In genomic region chr14:75591987-75592575, GRCh38 we compare ENCODE assay signal across 2 cellular contexts.
A peak's percentile ranks its signal among the peaks of the same experiment; 100 is the strongest.
TF ChIP-seq lines count a peak whose summit lies in the region.

No MANE protein-coding gene starts in this region.

TF ChIP-seq in HepG2, 621 proteins besides CTCF, POLR2A, EP300 and RAD21:
- TF ChIP-seq ZNF275 (CRISPR knock-in tag; IDR thresholded peaks at IDR 0.05; ENCODE audit: borderline replicate concordance) = no peak
- no peak for TF ChIP-seq FOXA3 (CRISPR knock-in tag; IDR thresholded peaks at IDR 0.05)
- TF ChIP-seq TCF7L2 (IDR thresholded peaks at IDR 0.05; ENCODE audit: low read depth, low read length) = no peak
- no peak for TF ChIP-seq SOX13 (IDR thresholded peaks at IDR 0.05)
- TF ChIP-seq SOX13 (CRISPR knock-in tag; conservative IDR thresholded peaks at IDR 0.05 in 1 of 2, IDR thresholded peaks at IDR 0.05 in 1 of 2) = no peak
- TF ChIP-seq ZNF782 (CRISPR knock-in tag; IDR thresholded peaks at IDR 0.05; ENCODE audit: borderline replicate concordance) = no peak
- peak; percentile 53; the same call in 1 of the 2 replicates for TF ChIP-seq MNT (IDR thresholded peaks at IDR 0.05)
- TF ChIP-seq ZNF788 (CRISPR knock-in tag; IDR thresholded peaks at IDR 0.05; ENCODE audit: borderline replicate concordance) = no peak
- TF ChIP-seq NFKB2 (CRISPR knock-in tag; IDR thresholded peaks at IDR 0.05; ENCODE audit: borderline replicate concordance) = no peak
- no peak for TF ChIP-seq RORA (CRISPR knock-in tag; IDR thresholded peaks at IDR 0.05)
- TF ChIP-seq ZFP36 (IDR thresholded peaks at IDR 0.05; ENCODE audit: borderline replicate concordance, low read depth, low read length, partially characterized antibody) = peak; percentile 36
- no peak for TF ChIP-seq CCAR2 (optimal IDR thresholded peaks at IDR 0.05; ENCODE audit: low read depth, low read length)
- no peak for TF ChIP-seq CBX5 (CRISPR knock-in tag; IDR thresholded peaks at IDR 0.05; ENCODE audit: borderline replicate concordance)
- TF ChIP-seq NBN (conservative IDR thresholded peaks at IDR 0.05) = no peak
- no peak for TF ChIP-seq ZFP90 (CRISPR knock-in tag; IDR thresholded peaks at IDR 0.05; ENCODE audit: borderline replicate concordance)
- no peak for TF ChIP-seq ZNF17 (CRISPR knock-in tag; IDR thresholded peaks at IDR 0.05)

TF ChIP-seq in K562, 482 proteins besides CTCF, POLR2A, EP300 and RAD21:
- TF ChIP-seq ZFP36 (IDR thresholded peaks at IDR 0.05; ENCODE audit: low read depth, low read length, partially characterized antibody) (peak; percentile 26), KAT8 (IDR thresholded peaks at IDR 0.05; ENCODE audit: low read depth) (no peak)
TF ChIP-seq in K562: peak in this region for 1.
